In the genomic region with DNA sequence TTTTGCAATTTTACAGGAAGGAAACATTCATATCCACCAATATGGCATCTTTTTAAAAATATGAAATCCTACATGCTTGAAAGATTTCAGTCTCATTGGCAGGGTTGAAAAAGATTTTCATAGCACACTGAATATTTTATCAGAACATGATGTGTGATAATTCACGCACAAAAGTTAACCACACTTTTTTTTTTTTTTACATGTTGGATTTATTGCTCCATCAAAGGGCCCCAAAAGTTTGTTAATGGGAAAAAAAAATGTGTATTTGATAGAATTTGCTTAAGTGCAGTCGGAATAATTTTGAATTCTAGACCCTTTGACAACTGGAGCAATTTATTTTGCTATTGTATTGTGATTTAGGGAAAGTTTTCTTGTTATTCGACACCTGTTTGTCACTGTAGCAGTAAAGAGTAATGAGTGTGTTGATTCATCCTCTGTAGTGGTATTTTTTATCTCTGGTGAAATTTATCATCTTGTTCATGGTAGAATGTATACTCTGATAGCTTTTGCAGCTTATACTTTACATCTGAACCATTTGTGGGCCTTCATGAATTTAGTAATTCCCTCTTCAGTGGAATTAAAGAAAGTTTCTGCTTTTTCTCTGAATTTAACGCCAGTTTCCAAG, we compare ENCODE assay signal across 1 cellular context.
TF ChIP-seq lines count a peak whose summit lies in the region.

No MANE protein-coding gene starts in this region.

TF ChIP-seq in SK-N-SH treated with all-trans-retinoic acid at 6 μM for 48 hours, 23 proteins besides CTCF, POLR2A, EP300 and RAD21 (continued from another document):
- TF ChIP-seq, protein P1, sequence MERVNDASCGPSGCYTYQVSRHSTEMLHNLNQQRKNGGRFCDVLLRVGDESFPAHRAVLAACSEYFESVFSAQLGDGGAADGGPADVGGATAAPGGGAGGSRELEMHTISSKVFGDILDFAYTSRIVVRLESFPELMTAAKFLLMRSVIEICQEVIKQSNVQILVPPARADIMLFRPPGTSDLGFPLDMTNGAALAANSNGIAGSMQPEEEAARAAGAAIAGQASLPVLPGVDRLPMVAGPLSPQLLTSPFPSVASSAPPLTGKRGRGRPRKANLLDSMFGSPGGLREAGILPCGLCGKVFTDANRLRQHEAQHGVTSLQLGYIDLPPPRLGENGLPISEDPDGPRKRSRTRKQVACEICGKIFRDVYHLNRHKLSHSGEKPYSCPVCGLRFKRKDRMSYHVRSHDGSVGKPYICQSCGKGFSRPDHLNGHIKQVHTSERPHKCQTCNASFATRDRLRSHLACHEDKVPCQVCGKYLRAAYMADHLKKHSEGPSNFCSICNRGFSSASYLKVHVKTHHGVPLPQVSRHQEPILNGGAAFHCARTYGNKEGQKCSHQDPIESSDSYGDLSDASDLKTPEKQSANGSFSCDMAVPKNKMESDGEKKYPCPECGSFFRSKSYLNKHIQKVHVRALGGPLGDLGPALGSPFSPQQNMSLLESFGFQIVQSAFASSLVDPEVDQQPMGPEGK (CRISPR knock-in tag; IDR thresholded peaks at IDR 0.05; ENCODE audit: borderline replicate concordance), result no peak
- no peak for TF ChIP-seq ZC3H10 (CRISPR knock-in tag; IDR thresholded peaks at IDR 0.05)
- no peak for TF ChIP-seq SNAI2 (CRISPR knock-in tag; IDR thresholded peaks at IDR 0.05)
- TF ChIP-seq ZFP3 (CRISPR knock-in tag; IDR thresholded peaks at IDR 0.05), result no peak
TF ChIP-seq in SK-N-SH treated with all-trans-retinoic acid at 6 μM for 48 hours: peak in this region for 0.
